ENCODE assay signal across 27 cellular contexts in the genomic region with DNA sequence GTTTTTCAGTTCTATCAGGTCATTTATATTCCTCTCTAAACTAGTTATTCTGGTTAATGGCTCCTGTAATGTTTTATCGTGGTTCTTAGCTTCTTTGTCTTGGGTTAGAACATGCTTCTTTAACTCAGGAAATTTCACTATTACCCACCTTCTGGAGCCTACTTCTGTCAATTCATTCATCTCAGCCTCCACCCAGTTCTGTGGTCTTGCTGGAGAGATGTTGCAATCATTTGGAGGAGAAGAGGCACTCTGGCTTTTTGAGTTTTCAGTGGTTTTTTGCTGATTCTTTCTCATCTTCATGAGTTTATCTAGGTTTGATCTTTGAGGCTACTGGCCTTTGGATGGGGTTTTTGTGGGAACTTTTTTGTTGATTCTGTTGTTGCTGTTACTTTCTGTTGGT.
"Had no signal": no experiment of that assay in that cellular context is flagged by ENCODE, and none has a peak within 500 bp of the region (broad histone marks: within the 10 kb centered on the region; RNA-seq: fewer than 3 reads in every experiment).

No MANE protein-coding gene starts in this region.

- H3K4me3 Mint-ChIP-seq: activated CD4-positive, alpha-beta memory T cell treated with anti-CD3 and anti-CD28 coated beads for 36 hours; activated naive CD4-positive, alpha-beta T cell treated with anti-CD3 and anti-CD28 coated beads, Interleukin-2, amount 10 ng/mL, durations not matched to agents 7 days and 5 days; activated naive CD8-positive, alpha-beta T cell treated with anti-CD3 and anti-CD28 coated beads, Interleukin-2, amount 10 ng/mL, durations not matched to agents 7 days and 5 days; activated T-helper 1 cell treated with anti-CD3 and anti-CD28 coated beads, Interleukin-12 subunit alpha, Interleukin-12 subunit beta, Interleukin-2, Interleukin-4 antibody, amounts not matched to agents 30 ng/mL and 10 ng/mL and 1 ng/mL, durations not matched to agents 14 hours and 24 hours and 36 hours; central memory CD8-positive, alpha-beta T cell; dendritic cell treated with granulocyte-macrophage colony-stimulating factor and Interleukin-4, amounts not matched to agents 40 ng/mL and 50 ng/mL, for 4 days; natural killer cell treated with Interleukin-12 subunit alpha and Interleukin-12 subunit beta and Interleukin-15 and Interleukin-18, amount 100 ng/mL, for 72 hours had no signal

- H3K4me1 Mint-ChIP-seq: activated naive CD4-positive, alpha-beta T cell treated with anti-CD3 and anti-CD28 coated beads, Interleukin-2, amount 10 ng/mL, durations not matched to agents 7 days and 5 days; activated naive CD8-positive, alpha-beta T cell treated with anti-CD3 and anti-CD28 coated beads, Interleukin-2, amount 10 ng/mL, durations not matched to agents 7 days and 5 days; central memory CD8-positive, alpha-beta T cell had no signal

- FAIRE-seq: islet of Langerhans had no signal

- H3K27ac ChIP-seq: ascending aorta, esophagus muscularis mucosa, gastrocnemius medialis, left lung, lower lobe of right lung, testis, transverse colon, WERI-Rb-1 had no signal

- H3K4me3 ChIP-seq: ascending aorta, esophagus muscularis mucosa, gastrocnemius medialis, left lung, lower lobe of right lung, mucosa of descending colon, testis, transverse colon had no signal

- H3K27me3 ChIP-seq: ascending aorta, esophagus muscularis mucosa, gastrocnemius medialis, left lung, testis, transverse colon had no signal

- H3K9me3 ChIP-seq: esophagus muscularis mucosa, gastrocnemius medialis, lower lobe of right lung, mucosa of descending colon, testis, transverse colon had no signal

- DNase-seq: activated CD4-positive, alpha-beta memory T cell treated with anti-CD3 and anti-CD28 coated beads for 36 hours; activated CD4-positive, alpha-beta T cell treated with anti-CD3 and anti-CD28 coated beads for 48 hours; activated CD8-positive, alpha-beta memory T cell treated with anti-CD3 and anti-CD28 coated beads, Interleukin-2, amount 50 U/mL, for 4 hours; activated effector memory CD4-positive, alpha-beta T cell treated with anti-CD3 and anti-CD28 coated beads, Interleukin-2, amount 50 U/mL, for 16 hours; activated naive CD4-positive, alpha-beta T cell treated with anti-CD3 and anti-CD28 coated beads, Interleukin-2, amount 10 ng/mL, durations not matched to agents 7 days and 5 days; activated naive CD8-positive, alpha-beta T cell treated with anti-CD3 and anti-CD28 coated beads, Interleukin-2, amount 10 ng/mL, durations not matched to agents 7 days and 5 days; activated T-cell treated with anti-CD3 and anti-CD28 coated beads, Interleukin-2, amount 50 U/mL, for 1 hour; gastrocnemius medialis; glutamatergic neuron; lower lobe of right lung; mesendoderm; right cardiac atrium; stimulated activated CD4-positive, alpha-beta T cell treated with anti-CD3 and anti-CD28 coated beads, Interleukin-12 subunit alpha, Interleukin-12 subunit beta, amount 100 ng/mL, for 4 hours; stimulated activated CD4-positive, alpha-beta T cell treated with anti-CD3 and anti-CD28 coated beads, Interleukin-4, amount 100 ng/mL, for 1 hour; stimulated activated naive CD8-positive, alpha-beta T cell treated with anti-CD3 and anti-CD28 coated beads, Interleukin-15, Interleukin-2, amounts not matched to agents 100 U/mL and 50 U/mL, for 24 hours; testis; transverse colon; WERI-Rb-1 had no signal

- H3K27ac Mint-ChIP-seq: activated CD4-positive, alpha-beta memory T cell treated with anti-CD3 and anti-CD28 coated beads for 36 hours; activated naive CD4-positive, alpha-beta T cell treated with anti-CD3 and anti-CD28 coated beads, Interleukin-2, amount 10 ng/mL, durations not matched to agents 7 days and 5 days; activated naive CD8-positive, alpha-beta T cell treated with anti-CD3 and anti-CD28 coated beads, Interleukin-2, amount 10 ng/mL, durations not matched to agents 7 days and 5 days; activated T-helper 1 cell treated with anti-CD3 and anti-CD28 coated beads, Interleukin-12 subunit alpha, Interleukin-12 subunit beta, Interleukin-2, Interleukin-4 antibody, amounts not matched to agents 30 ng/mL and 10 ng/mL and 1 ng/mL, durations not matched to agents 14 hours and 24 hours and 36 hours; dendritic cell treated with granulocyte-macrophage colony-stimulating factor and Interleukin-4, amounts not matched to agents 40 ng/mL and 50 ng/mL, for 4 days; natural killer cell treated with Interleukin-12 subunit alpha and Interleukin-12 subunit beta and Interleukin-15 and Interleukin-18, amount 100 ng/mL, for 72 hours had no signal

- H3K27me3 Mint-ChIP-seq: activated CD4-positive, alpha-beta memory T cell treated with anti-CD3 and anti-CD28 coated beads for 36 hours; activated naive CD4-positive, alpha-beta T cell treated with anti-CD3 and anti-CD28 coated beads, Interleukin-2, amount 10 ng/mL, durations not matched to agents 7 days and 5 days; activated naive CD8-positive, alpha-beta T cell treated with anti-CD3 and anti-CD28 coated beads, Interleukin-2, amount 10 ng/mL, durations not matched to agents 7 days and 5 days; central memory CD8-positive, alpha-beta T cell; dendritic cell treated with granulocyte-macrophage colony-stimulating factor and Interleukin-4, amounts not matched to agents 40 ng/mL and 50 ng/mL, for 4 days; natural killer cell treated with Interleukin-12 subunit alpha and Interleukin-12 subunit beta and Interleukin-15 and Interleukin-18, amount 100 ng/mL, for 72 hours had no signal

- H3K4me1 ChIP-seq: ascending aorta, gastrocnemius medialis, left lung, lower lobe of right lung, testis, transverse colon had no signal

- H3K36me3 Mint-ChIP-seq: activated CD4-positive, alpha-beta memory T cell treated with anti-CD3 and anti-CD28 coated beads for 36 hours; activated naive CD4-positive, alpha-beta T cell treated with anti-CD3 and anti-CD28 coated beads, Interleukin-2, amount 10 ng/mL, durations not matched to agents 7 days and 5 days; activated naive CD8-positive, alpha-beta T cell treated with anti-CD3 and anti-CD28 coated beads, Interleukin-2, amount 10 ng/mL, durations not matched to agents 7 days and 5 days had no signal

- H3K36me3 ChIP-seq: ascending aorta, esophagus muscularis mucosa, gastrocnemius medialis, left lung, lower lobe of right lung, transverse colon, WERI-Rb-1 had no signal
